Comparison of ENCODE assay signal across 9 cellular contexts in the genomic region with DNA sequence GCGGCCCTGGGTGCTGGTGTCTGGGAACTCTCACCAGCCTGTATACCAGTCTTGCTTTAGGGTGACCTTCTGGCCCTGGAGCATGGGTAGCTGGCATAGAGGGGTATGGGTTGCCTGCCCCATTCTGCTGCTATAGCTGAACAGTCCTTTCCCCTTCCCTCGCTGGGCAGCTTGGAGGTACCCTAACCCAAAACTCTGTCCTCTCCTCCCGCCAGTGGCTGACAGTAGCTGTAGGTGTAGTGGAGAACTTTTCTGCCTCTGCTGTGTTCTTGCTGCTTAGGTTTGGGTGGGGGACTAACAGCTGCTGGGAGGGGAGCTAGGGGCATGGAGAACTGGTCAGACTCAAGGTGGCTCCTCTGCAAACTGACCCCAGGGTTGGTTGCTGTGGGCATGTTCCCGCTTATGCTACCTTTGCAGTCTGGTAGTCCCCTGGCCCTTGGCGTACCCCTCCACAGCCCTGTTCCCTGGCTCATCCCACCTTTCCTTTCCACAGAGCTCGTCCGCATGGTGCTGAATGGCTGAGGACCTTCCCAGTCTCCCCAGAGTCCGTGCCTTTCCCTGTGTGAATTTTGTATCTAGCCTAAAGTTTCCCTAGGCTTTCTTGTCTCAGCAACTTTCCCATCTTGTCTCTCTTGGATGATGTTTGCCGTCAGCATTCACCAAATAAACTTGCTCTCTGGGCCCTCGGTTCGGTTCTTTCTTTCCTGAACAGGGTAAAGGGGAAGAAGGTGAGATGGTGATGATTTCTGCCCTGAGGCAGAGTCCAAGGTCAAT. TPM values are rescaled to one million over a fixed set of nuclear protein-coding genes. Genes with fewer than 3 reads are reported as not detected.
DNase-seq lines count a peak whose midpoint lies in the region; ATAC-seq and TF ChIP-seq lines count a peak whose summit lies in the region.
"Had no signal": no experiment of that assay in that cellular context is flagged by ENCODE, and none has a peak within 500 bp of the region (broad histone marks: within the 10 kb centered on the region; RNA-seq: fewer than 3 reads in every experiment).

No MANE protein-coding gene starts in this region.

- no peaks in the 10 kb centered on the region for H3K27me3 ChIP-seq in GM06990 (replicated peaks; ENCODE audit: control insufficient read depth, insufficient read depth, low read length)
- H3K27me3 ChIP-seq in esophagus muscularis mucosa, result no peaks in the 10 kb centered on the region
- H3K27me3 ChIP-seq in rectal smooth muscle tissue (ENCODE audit: control insufficient read depth, insufficient read depth, low read length), result no peaks in the 10 kb centered on the region

- H3K36me3 ChIP-seq in GM06990 (ENCODE audit: control insufficient read depth, insufficient read depth, low read length) (peaks cover 37% of the 10 kb centered on the region), SK-N-MC (ENCODE audit: insufficient read depth, low read length) (peaks cover 67% of the 10 kb centered on the region), esophagus muscularis mucosa (peaks cover 40 to 68% (median 67%) of the 10 kb centered on the region in 4 donors), rectal smooth muscle tissue (ENCODE audit: control insufficient read depth, insufficient read depth, low read length) (peaks cover 42% of the 10 kb centered on the region)

- no peak for ATAC-seq in HG03045 (IDR thresholded peaks at IDR 0.05; ENCODE audit: unreplicated experiment)

- H3K4me3 ChIP-seq in GM06990 (replicated peaks; ENCODE audit: low read depth, low read length) (peak overlapping the region; percentile 91), SK-N-MC (no peak overlapping the region), esophagus muscularis mucosa (peak overlapping the region; percentile 66 to 98 (median 86)), rectal smooth muscle tissue (ENCODE audit: low read length) (peak overlapping the region; percentile 99)

- intact Hi-C loops in esophagus muscularis mucosa (cut with DNase I), result no loop called here

- TF ChIP-seq CTCF in GM06990 (IDR thresholded peaks at IDR 0.05; ENCODE audit: insufficient read depth, low read length, poor library complexity, severe bottlenecking), result no peak
- TF ChIP-seq CTCF in esophagus muscularis mucosa (IDR thresholded peaks at IDR 0.05), result no peak

- H3K4me1 ChIP-seq in esophagus muscularis mucosa, result peaks cover 35 to 74% (median 72%) of the 10 kb centered on the region in 4 donors
- peaks cover 19% of the 10 kb centered on the region for H3K4me1 ChIP-seq in rectal smooth muscle tissue (ENCODE audit: control insufficient read depth, insufficient read depth, low read length)

- no peak for TF ChIP-seq EP300 in esophagus muscularis mucosa (IDR thresholded peaks at IDR 0.05)

- no peak for TF ChIP-seq POLR2A in esophagus muscularis mucosa (IDR thresholded peaks at IDR 0.05; ENCODE audit: low read depth)

- DNase-seq in GM06990 (ENCODE audit: extremely low read depth, insufficient read length), result no peak
- DNase-seq in SK-N-MC (ENCODE audit: low read depth, low spot score), result no peak
- DNase-seq in esophagus muscularis mucosa (ENCODE audit: extremely low spot score), result no peak
- no peak for DNase-seq in NCI-H524 treated with DMSO at 0.1 percent for 48 hours (lab: John Stamatoyannopoulos, UW)
- no peak for DNase-seq in HT-29 (ENCODE audit: low spot score)
- no peak for DNase-seq in DMS79 treated with DMSO at 0.1 percent for 48 hours (lab: John Stamatoyannopoulos, UW)
- DNase-seq: NCI-H187 treated with DMSO at 0.1 percent for 48 hours had no signal

- peak overlapping the region; percentile 90 for H3K9ac ChIP-seq in SK-N-MC (ENCODE audit: insufficient read length)
- H3K9ac ChIP-seq in rectal smooth muscle tissue (ENCODE audit: low read length), result peak overlapping the region; percentile 40

- peak overlapping the region; percentile 28; the same call in 1 of the 2 replicates for H3K27ac ChIP-seq in SK-N-MC
- peak overlapping the region; percentile 93 to 98 (median 96) for H3K27ac ChIP-seq in esophagus muscularis mucosa (replicated peaks in 1 of 4)
- peak overlapping the region; percentile 99 for H3K27ac ChIP-seq in rectal smooth muscle tissue (ENCODE audit: low read depth, low read length)

- WGBS in esophagus muscularis mucosa, result 41% methylated on average over 10 of the region's 11 CpGs

- H3K9me3 ChIP-seq in SK-N-MC (ENCODE audit: low read depth, low read length), result no peaks in the 10 kb centered on the region
- H3K9me3 ChIP-seq in esophagus muscularis mucosa, result no peaks in the 10 kb centered on the region

RNA-seq across cellular contexts. Expression of a gene that starts 2.9 kb away (rescaled TPM):
- total RNA-seq in esophagus muscularis mucosa, result 1,000 to 10,000 TPM; 5,145 to 8,531 (median 5,986) TPM
- 918 and 956 TPM in 2 replicates for total RNA-seq in HT-29 (2014; rRNA removed; shearing (Covaris generic))

RNA-seq across cellular contexts. Expression of a gene that starts 8.7 kb away (rescaled TPM):
- 10 to 100 TPM; 28.5 to 39.4 (median 33.6) TPM for total RNA-seq in esophagus muscularis mucosa
- 45.6 TPM in 2 replicates for total RNA-seq in HT-29 (2014; rRNA removed; shearing (Covaris generic))

RNA-seq across cellular contexts. Expression of a gene that starts 28.2 kb away (rescaled TPM):
- 100 to 1,000 TPM in 2 of 4 donors, 10 to 100 TPM in 2; 62.1 to 111 (median 94.3) TPM for total RNA-seq in esophagus muscularis mucosa
- 15.5 and 20.2 TPM in 2 replicates for total RNA-seq in HT-29 (2014; rRNA removed; shearing (Covaris generic))

RNA-seq across cellular contexts. Expression of a gene that starts 33.0 kb away (rescaled TPM):
- 100 to 1,000 TPM; 151 to 245 (median 214) TPM for total RNA-seq in esophagus muscularis mucosa
- total RNA-seq in HT-29 (2014; rRNA removed; shearing (Covaris generic)), result 81.1 and 103 TPM in 2 replicates

RNA-seq across cellular contexts. Expression of a gene that starts 43.0 kb away (rescaled TPM):
- total RNA-seq in esophagus muscularis mucosa, result 1 to 10 TPM; 5.0 to 7.9 (median 6.6) TPM
- total RNA-seq in HT-29 (2014; rRNA removed; shearing (Covaris generic)), result 3.9 and 4.1 TPM in 2 replicates

Comparison
In these comparisons a context has a peak if more than half of its experiments do, and no peak if none do; other contexts are left out.
1. H3K27ac ChIP-seq: peak in every context shown above with its lines; median percentile 99 in rectal smooth muscle tissue; 96 in esophagus muscularis mucosa; 28 in SK-N-MC.